8 cellular contexts compared by ENCODE assay signal in the genomic region with DNA sequence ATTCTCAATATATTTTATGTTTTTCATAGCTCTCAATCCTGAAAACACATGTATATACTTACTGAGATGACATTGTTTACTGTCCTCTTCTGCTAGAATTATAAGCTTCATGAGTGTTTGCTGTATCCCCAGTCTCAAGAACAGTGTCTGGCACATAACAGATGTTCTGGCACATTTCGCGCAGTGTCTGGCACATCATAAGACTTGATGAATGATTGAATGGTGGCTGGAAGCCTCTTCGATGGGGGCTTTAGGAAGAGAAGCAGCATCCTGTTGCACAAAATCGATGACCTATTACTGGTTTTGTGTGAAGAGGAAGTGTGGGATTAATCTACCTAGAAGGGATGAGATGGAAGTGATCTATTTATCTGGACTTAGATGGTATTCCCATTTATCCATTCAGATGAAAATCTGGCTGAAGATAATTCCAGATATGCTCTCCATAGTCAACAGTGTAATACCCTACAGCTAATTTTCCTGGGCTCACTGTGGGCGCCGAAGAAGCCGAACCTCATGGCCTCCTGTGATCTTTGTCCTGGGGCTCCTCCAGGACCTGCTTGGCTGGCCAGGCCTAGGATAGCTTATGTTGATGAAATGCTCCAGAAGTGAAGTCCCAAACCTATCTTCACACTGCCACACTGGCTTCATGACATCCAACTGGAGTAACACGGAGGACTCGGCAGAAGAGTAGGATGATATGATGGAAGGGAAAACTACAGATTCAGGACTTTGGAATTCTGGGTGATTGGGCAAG. TPM values are rescaled to one million over a fixed set of nuclear protein-coding genes. Genes with fewer than 3 reads are reported as not detected.
A peak's percentile ranks its signal among the peaks of the same experiment; 100 is the strongest.
DNase-seq lines count a peak whose midpoint lies in the region; FAIRE-seq and TF ChIP-seq lines count a peak whose summit lies in the region.

No MANE protein-coding gene starts in this region.

- H3K9me3 ChIP-seq in parathyroid adenoma (ENCODE audit: control insufficient read depth, low read length), result no peaks in the 10 kb centered on the region
- no peaks in the 10 kb centered on the region for H3K9me3 ChIP-seq in tibial artery

- H3K79me2 ChIP-seq in parathyroid adenoma, result no peaks in the 10 kb centered on the region

- H3K4me2 ChIP-seq in parathyroid adenoma (ENCODE audit: low read length), result no peak overlapping the region

- peak overlapping the region; percentile 1 to 45 for H3K27ac ChIP-seq in coronary artery
- no peak overlapping the region for H3K27ac ChIP-seq in parathyroid adenoma
- H3K27ac ChIP-seq in tibial artery, result peak overlapping the region in 1 of 2 donors; percentile 40

- H3K9ac ChIP-seq in parathyroid adenoma, result no peak overlapping the region

- TF ChIP-seq CTCF in coronary artery (IDR thresholded peaks at IDR 0.05) (no peak), parathyroid adenoma (IDR thresholded peaks at IDR 0.05) (no peak), tibial artery (IDR thresholded peaks at IDR 0.05) (no peak)

- H3K36me3 ChIP-seq in parathyroid adenoma (ENCODE audit: control insufficient read depth, insufficient read depth, low read length) (no peaks in the 10 kb centered on the region), tibial artery (no peaks in the 10 kb centered on the region)

- in situ Hi-C loops in G401 (cut with HindIII; ENCODE audit: low sequenced_read_pairs), result no loop called here

- no peaks in the 10 kb centered on the region for H3K4me1 ChIP-seq in parathyroid adenoma
- H3K4me1 ChIP-seq in tibial artery, result peaks cover 4 to 29% (median 19%) of the 10 kb centered on the region in 4 donors

- no peak overlapping the region for H3K4me3 ChIP-seq in coronary artery
- no peak overlapping the region for H3K4me3 ChIP-seq in parathyroid adenoma (ENCODE audit: low read depth, low read length)
- H3K4me3 ChIP-seq in tibial artery, result no peak overlapping the region

- peak overlapping the region; percentile 69 for H2AFZ ChIP-seq in parathyroid adenoma

- peak; percentile 40 for FAIRE-seq in GM19239 (lab: Jason Lieb, UNC)

- H3K27me3 ChIP-seq in parathyroid adenoma (ENCODE audit: control insufficient read depth, insufficient read depth, low read length) (no peaks in the 10 kb centered on the region), tibial artery (no peaks in the 10 kb centered on the region)

- intact Hi-C loops in tibial artery (cut with DNase I; ENCODE audit: low total_unique reads), result loop anchor here (2.0 to 10.0 kb wide), 2 partner anchors 78 to 360 kb away; a partner anchor contains a TSS

- DNase-seq in GM19239 (ENCODE audit: insufficient read length, low spot score), result no peak
- peak; percentile 67 for DNase-seq in NCI-H345 (lab: John Stamatoyannopoulos, UW)
- no peak for DNase-seq in coronary artery (ENCODE audit: low spot score)
- DNase-seq in NAMALWA (ENCODE audit: low spot score), result no peak
- DNase-seq in G401 (ENCODE audit: low spot score), result no peak
- DNase-seq in stimulated activated CD4-positive, alpha-beta T cell treated with anti-CD3 and anti-CD28 coated beads, Interleukin-4, amount 100 ng/mL, for 1 hour, result no peak
- DNase-seq in tibial artery, result no peak

RNA-seq across cellular contexts. Expression of a gene that starts 26.5 kb away (rescaled TPM):
- total RNA-seq in G401 (2014; rRNA removed; shearing (Covaris generic)), result not detected in 2 replicates
